ENCODE assay signal across 11 cellular contexts in genomic region chr11:69089258-69089657, GRCh38. TPM values are rescaled to one million over a fixed set of nuclear protein-coding genes. Genes with fewer than 3 reads are reported as not detected.
A peak's percentile ranks its signal among the peaks of the same experiment; 100 is the strongest.
DNase-seq lines count a peak whose midpoint lies in the region; FAIRE-seq and TF ChIP-seq lines count a peak whose summit lies in the region.
"Had no signal": no experiment of that assay in that cellular context is flagged by ENCODE, and none has a peak within 500 bp of the region (broad histone marks: within the 10 kb centered on the region; RNA-seq: fewer than 3 reads in every experiment).

No MANE protein-coding gene starts in this region.

- peaks cover 12% of the 10 kb centered on the region for H3K4me1 ChIP-seq in astrocyte (ENCODE audit: insufficient read depth, low read length)
- no peaks in the 10 kb centered on the region for H3K4me1 ChIP-seq in CD8-positive, alpha-beta memory T cell (ENCODE audit: insufficient read depth, low read length)
- H3K4me1 ChIP-seq: colonic mucosa had no signal

- no peak overlapping the region for H2AFZ ChIP-seq in astrocyte (ENCODE audit: low read depth, low read length)

- H3K79me2 ChIP-seq in astrocyte (ENCODE audit: insufficient read depth, low read length) = no peaks in the 10 kb centered on the region

- POLR2A ChIA-PET in CD8-positive, alpha-beta memory T cell (lab: Charles Lee) = no interaction called here

- peak overlapping the region; percentile 79 for H3K4me2 ChIP-seq in astrocyte (ENCODE audit: low read length)

- no peaks in the 10 kb centered on the region for H3K36me3 ChIP-seq in astrocyte (ENCODE audit: insufficient read depth, low read length)
- H3K36me3 ChIP-seq in CD8-positive, alpha-beta memory T cell (ENCODE audit: insufficient read depth, low read length) = no peaks in the 10 kb centered on the region
- H3K36me3 ChIP-seq: colonic mucosa, ovary had no signal

- H3K27me3 Mint-ChIP-seq in astrocyte (ENCODE audit: low read depth, unreplicated experiment) = peaks cover 4% of the 10 kb centered on the region
- no peaks in the 10 kb centered on the region for H3K27me3 Mint-ChIP-seq in CD8-positive, alpha-beta memory T cell

- no peak for FAIRE-seq in astrocyte (lab: Jason Lieb, UNC)

- H3K4me3 Mint-ChIP-seq in astrocyte (ENCODE audit: unreplicated experiment) = no peak overlapping the region
- H3K4me3 Mint-ChIP-seq in CD8-positive, alpha-beta memory T cell = no peak overlapping the region
- H3K4me3 Mint-ChIP-seq: CD8-positive, alpha-beta T cell had no signal

- TF ChIP-seq CTCF in AG09319 (IDR thresholded peaks at IDR 0.05; ENCODE audit: low read depth, low read length) = no peak
- no peak for TF ChIP-seq CTCF in astrocyte (IDR thresholded peaks at IDR 0.05; ENCODE audit: insufficient read depth, low read depth, low read length)

- peaks cover 15% of the 10 kb centered on the region for H3K4me1 Mint-ChIP-seq in astrocyte (ENCODE audit: low read depth, unreplicated experiment)
- peaks cover 2 to 5% (median 3%) of the 10 kb centered on the region in 3 donors for H3K4me1 Mint-ChIP-seq in CD8-positive, alpha-beta memory T cell

- peaks cover 12% of the 10 kb centered on the region for H3K36me3 Mint-ChIP-seq in astrocyte (ENCODE audit: low read depth, unreplicated experiment)
- peaks cover 0 to 38% (median 6%) of the 10 kb centered on the region in 3 donors for H3K36me3 Mint-ChIP-seq in CD8-positive, alpha-beta memory T cell

- DNase-seq in AG09319 (ENCODE audit: extremely low read depth, low read depth) (peak; percentile 31), LHCN-M2 (ENCODE audit: low read depth) (peak; percentile 77), astrocyte (ENCODE audit: low read depth) (peak; percentile 74), iris pigment epithelial cell (ENCODE audit: low read depth) (peak; percentile 85), SKM-1 (lab: John Stamatoyannopoulos, UW; ENCODE audit: unreplicated experiment) (no peak), GDM1 (lab: John Stamatoyannopoulos, UW) (no peak), cortex of kidney (lab: John Stamatoyannopoulos, UW) (no peak)
- no peak for DNase-seq in CD8-positive, alpha-beta memory T cell

- H3K27ac Mint-ChIP-seq in astrocyte (ENCODE audit: unreplicated experiment) = no peak overlapping the region
- H3K27ac Mint-ChIP-seq in CD8-positive, alpha-beta memory T cell = peak overlapping the region in 1 of 8 donors; percentile 83
- H3K27ac Mint-ChIP-seq: CD8-positive, alpha-beta T cell had no signal

- peaks cover 61% of the 10 kb centered on the region for H4K20me1 ChIP-seq in astrocyte (ENCODE audit: insufficient read depth, low read length)

- CTCF ChIA-PET in CD8-positive, alpha-beta memory T cell (lab: Charles Lee) = interaction anchor here (0.9 to 1.1 kb wide), 2 partner anchors 9 to 12 kb away, joined by 3 read pairs; no protein-coding TSS in a partner anchor

- no peaks in the 10 kb centered on the region for H3K9me3 ChIP-seq in astrocyte (ENCODE audit: insufficient read depth, low read depth, low read length)
- H3K9me3 ChIP-seq in CD8-positive, alpha-beta memory T cell (ENCODE audit: low read length) = no peaks in the 10 kb centered on the region
- H3K9me3 ChIP-seq: colonic mucosa, ovary had no signal

- H3K27ac ChIP-seq in astrocyte (ENCODE audit: low read depth, low read length) = no peak overlapping the region
- H3K27ac ChIP-seq in CD8-positive, alpha-beta memory T cell (ENCODE audit: low read depth, low read length) = no peak overlapping the region
- H3K27ac ChIP-seq: colonic mucosa, ovary had no signal

- H3K27me3 ChIP-seq in astrocyte (ENCODE audit: insufficient read depth, low read length) = no peaks in the 10 kb centered on the region
- no peaks in the 10 kb centered on the region for H3K27me3 ChIP-seq in CD8-positive, alpha-beta memory T cell (ENCODE audit: insufficient read depth, low read length, poor library complexity, severe bottlenecking)
- H3K27me3 ChIP-seq: colonic mucosa, ovary had no signal

- no peak overlapping the region for H3K4me3 ChIP-seq in astrocyte (ENCODE audit: insufficient read depth, low read depth, low read length)
- H3K4me3 ChIP-seq in CD8-positive, alpha-beta memory T cell (ENCODE audit: low read length) = no peak overlapping the region
- H3K4me3 ChIP-seq: colonic mucosa, ovary had no signal

- H3K9ac ChIP-seq in astrocyte (ENCODE audit: low read length) = no peak overlapping the region

- peaks cover 3% of the 10 kb centered on the region for H3K9me3 Mint-ChIP-seq in astrocyte (ENCODE audit: unreplicated experiment)
- no peaks in the 10 kb centered on the region for H3K9me3 Mint-ChIP-seq in CD8-positive, alpha-beta memory T cell
- H3K9me3 Mint-ChIP-seq: CD8-positive, alpha-beta T cell had no signal

RNA-seq across cellular contexts. Expression of gene TPCN2, which starts 40.5 kb away (rescaled TPM):
- total RNA-seq in LHCN-M2 (2014; rRNA removed) (7.1 and 10.1 TPM in 2 replicates), astrocyte (8.4 and 9.5 TPM in 2 replicates)
- polyA plus RNA-seq in LHCN-M2 (2012) = 4.2 TPM
- 10 to 100 TPM; 12.3 to 12.9 TPM for total RNA-seq in CD8-positive, alpha-beta memory T cell
- polyA plus RNA-seq in CD8-positive, alpha-beta memory T cell = 4.0 TPM

Comparison
In these comparisons a context has a peak if more than half of its experiments do, and no peak if none do; other contexts are left out.
1. DNase-seq: peak in AG09319 (single experiment), LHCN-M2 (single experiment), astrocyte (single experiment) and iris pigment epithelial cell (single experiment); none in CD8-positive, alpha-beta memory T cell (0 of 5), SKM-1 (single experiment), GDM1 (single experiment) and cortex of kidney (single experiment).